8 cellular contexts compared by ENCODE assay signal in genomic region chr22:46798366-46799057, GRCh38. TPM values are rescaled to one million over a fixed set of nuclear protein-coding genes. Genes with fewer than 3 reads are reported as not detected.
A peak's percentile ranks its signal among the peaks of the same experiment; 100 is the strongest.
DNase-seq lines count a peak whose midpoint lies in the region; ATAC-seq and TF ChIP-seq lines count a peak whose summit lies in the region.

No MANE protein-coding gene starts in this region.

- no peaks in the 10 kb centered on the region for H3K36me3 ChIP-seq in testis (ENCODE audit: low read depth, missing control alignments)

- no peak for TF ChIP-seq POLR2A in testis (IDR thresholded peaks at IDR 0.05)

- TF ChIP-seq CTCF in omental fat pad (IDR thresholded peaks at IDR 0.05) (peak in 1 of 3 donors; percentile 13), testis (IDR thresholded peaks at IDR 0.05) (peak; percentile 88 to 94 (median 94))

- no peaks in the 10 kb centered on the region for H3K27me3 ChIP-seq in testis

- ATAC-seq in omental fat pad (ENCODE audit: low FRiP score) (no peak), GM18868 (IDR thresholded peaks at IDR 0.05; ENCODE audit: unreplicated experiment) (no peak)

- no peak overlapping the region for H3K4me3 ChIP-seq in testis

- intact Hi-C loops in testis (cut with DNase I; ENCODE audit: low total_unique reads), result no loop called here

- peaks cover 5% of the 10 kb centered on the region for H3K4me1 ChIP-seq in testis

- no peak overlapping the region for H3K27ac ChIP-seq in testis

- H3K9me3 ChIP-seq in testis, result no peaks in the 10 kb centered on the region

- WGBS in testis, 2 donors, result 43 to 50% methylated on average over 16 to 22 of the region's 22 CpGs

- DNase-seq in DMS 273 treated with DMSO at 0.1 percent for 48 hours (lab: John Stamatoyannopoulos, UW) (peak; percentile 56), HuH-7 (ENCODE audit: low spot score) (peak; percentile 88), SHP77 (lab: John Stamatoyannopoulos, UW) (peak; percentile 75 to 80), activated gamma-delta T cell treated with Interleukin-2 at 50 U/mL for 16 hours (peak; percentile 72), foreskin melanocyte (peak; percentile 56), omental fat pad (ENCODE audit: low spot score) (peak; percentile 58), testis (peak; percentile 86)

RNA-seq across cellular contexts. Expression of gene TBC1D22A, which starts 36.1 kb away (rescaled TPM):
- total RNA-seq in omental fat pad (10 to 100 TPM; 21.3 to 31.2 (median 24.5) TPM), testis (10 to 100 TPM; 28.5 to 32.8 TPM)
- 16.6 TPM for polyA plus RNA-seq in testis (ENCODE audit: insufficient read depth, low read depth, low replicate concordance)
